9 cellular contexts compared by ENCODE assay signal in genomic region chr15:100111103-100112060, GRCh38.
DNase-seq lines count a peak whose midpoint lies in the region; ATAC-seq and TF ChIP-seq lines count a peak whose summit lies in the region.
"Had no signal": no experiment of that assay in that cellular context is flagged by ENCODE, and none has a peak within 500 bp of the region (broad histone marks: within the 10 kb centered on the region; RNA-seq: fewer than 3 reads in every experiment).

No MANE protein-coding gene starts in this region.

- CTCF ChIA-PET in mammary epithelial cell (lab: Charles Lee; ENCODE audit: low non-redundant PET) = no interaction called here

- H3K27me3 ChIP-seq in mammary epithelial cell (ENCODE audit: insufficient read depth, low read length) = peaks cover 2% of the 10 kb centered on the region
- H3K27me3 ChIP-seq in thoracic aorta (replicated peaks; ENCODE audit: insufficient read depth) = no peaks in the 10 kb centered on the region

- H3K9me3 Mint-ChIP-seq in mesothelial cell of epicardium = no peaks in the 10 kb centered on the region
- H3K9me3 Mint-ChIP-seq: IgD-negative memory B cell had no signal

- in situ Hi-C loops in mammary epithelial cell (cut with MboI; ENCODE audit: low sequenced_read_pairs in 2 of 2) = no loop called here

- peak; percentile 56 for ATAC-seq in thoracic aorta (ENCODE audit: insufficient number of reproducible peaks, low FRiP score, low read depth)
- no peak for ATAC-seq in GM21515 (IDR thresholded peaks at IDR 0.05; ENCODE audit: unreplicated experiment)
- ATAC-seq in HG02970 (IDR thresholded peaks at IDR 0.05; ENCODE audit: low FRiP score, unreplicated experiment) = no peak

- no peaks in the 10 kb centered on the region for H3K36me3 ChIP-seq in mammary epithelial cell (ENCODE audit: insufficient read depth, low read length)
- no peaks in the 10 kb centered on the region for H3K36me3 ChIP-seq in thoracic aorta

- H3K4me3 Mint-ChIP-seq in mesothelial cell of epicardium = no peak overlapping the region
- H3K4me3 Mint-ChIP-seq: IgD-negative memory B cell had no signal

- no peak overlapping the region for H3K4me3 ChIP-seq in mammary epithelial cell (replicated peaks in 1 of 3; ENCODE audit: insufficient read depth in 1 of 3, low read depth in 2 of 3, low read length in 3 of 3)
- H3K4me3 ChIP-seq in thoracic aorta = peak overlapping the region; percentile 17

- peaks cover 28% of the 10 kb centered on the region for H3K36me3 Mint-ChIP-seq in mesothelial cell of epicardium
- H3K36me3 Mint-ChIP-seq: IgD-negative memory B cell had no signal

- H3K9ac ChIP-seq in mammary epithelial cell (ENCODE audit: insufficient read depth, low read length) = no peak overlapping the region

- H3K27ac ChIP-seq in mammary epithelial cell (ENCODE audit: insufficient read depth, low read depth, low read length) = no peak overlapping the region
- H3K27ac ChIP-seq in thoracic aorta = peak overlapping the region; percentile 98 to 99

- peaks cover 12% of the 10 kb centered on the region for H3K4me1 ChIP-seq in mammary epithelial cell (ENCODE audit: insufficient read depth, low read length)
- H3K4me1 ChIP-seq in thoracic aorta (ENCODE audit: control insufficient read depth in 1 of 2, low read depth in 2 of 2) = peaks cover 42 to 66% of the 10 kb centered on the region in 2 donors

- no peak overlapping the region for H2AFZ ChIP-seq in mammary epithelial cell (ENCODE audit: low read depth, low read length)

- intact Hi-C loops in mammary epithelial cell (cut with micrococcal nuclease) = no loop called here

- TF ChIP-seq CTCF in mammary epithelial cell (conservative IDR thresholded peaks at IDR 0.05 in 1 of 2, IDR thresholded peaks at IDR 0.05 in 1 of 2; ENCODE audit: extremely low read depth in 1 of 2, insufficient read depth in 1 of 2, low read depth in 1 of 2, low read length in 2 of 2) (peak in 1 of 2 donors; percentile 13), mesothelial cell of epicardium (IDR thresholded peaks at IDR 0.05; ENCODE audit: unreplicated experiment) (no peak), thoracic aorta (IDR thresholded peaks at IDR 0.05) (no peak)

- H3K27ac Mint-ChIP-seq in mesothelial cell of epicardium = peak overlapping the region; percentile 69
- H3K27ac Mint-ChIP-seq: IgD-negative memory B cell had no signal

- no TSS peak for BruUV-seq in mammary epithelial cell (replicated peaks; lab: Mats Ljungman, UMichigan)

- DNase-seq in H4 (ENCODE audit: low spot score) = peak; percentile 90
- peak; percentile 54 for DNase-seq in RKO (ENCODE audit: low spot score)
- peak; percentile 66 for DNase-seq in mammary epithelial cell
- peak in 1 of 2 experiments; percentile 35 for DNase-seq in mesothelial cell of epicardium (ENCODE audit: low spot score in 2 of 2, unreplicated experiment in 2 of 2)
- peak; percentile 57 for DNase-seq in thoracic aorta (ENCODE audit: low spot score)
- no peak for DNase-seq in COLO668 (lab: John Stamatoyannopoulos, UW; ENCODE audit: unreplicated experiment)

- no peaks in the 10 kb centered on the region for H3K27me3 Mint-ChIP-seq in mesothelial cell of epicardium (ENCODE audit: low read depth)

- 80% methylated on average over 12 of the region's 15 CpGs for WGBS in mammary epithelial cell (ENCODE audit: low coverage, missing lambda C conversion rate)

- H3K79me2 ChIP-seq in mammary epithelial cell (ENCODE audit: insufficient read depth, low read length) = no peaks in the 10 kb centered on the region

- no peaks in the 10 kb centered on the region for H4K20me1 ChIP-seq in mammary epithelial cell (ENCODE audit: insufficient read depth, low read length)

- H3K4me1 Mint-ChIP-seq in mesothelial cell of epicardium = peaks cover 36% of the 10 kb centered on the region
- H3K4me1 Mint-ChIP-seq: IgD-negative memory B cell had no signal

- dilution Hi-C loops in mammary epithelial cell (cut with HindIII; ENCODE audit: low sequenced_read_pairs) = no loop called here

- H3K9me3 ChIP-seq in mammary epithelial cell (replicated peaks; ENCODE audit: insufficient read depth, low read length) (no peaks in the 10 kb centered on the region), thoracic aorta (no peaks in the 10 kb centered on the region)

- peak overlapping the region; percentile 1 for H3K4me2 ChIP-seq in mammary epithelial cell (ENCODE audit: insufficient read depth, low read depth, low read length)
